ENCODE assay signal across 26 cellular contexts in genomic region chr15:53527996-53528395, GRCh38.
"Had no signal": no experiment of that assay in that cellular context is flagged by ENCODE, and none has a peak within 500 bp of the region (broad histone marks: within the 10 kb centered on the region; RNA-seq: fewer than 3 reads in every experiment).

No MANE protein-coding gene starts in this region.

- ATAC-seq: activated T-helper 17 cell treated with anti-CD3 and anti-CD28 coated beads, Interleukin-2, amount 50 U/mL, for 72 hours; K562 had no signal

- H3K27ac ChIP-seq: brain microvascular endothelial cell, cardiac muscle cell, Peyer's patch, RWPE1, SJCRH30, VCaP had no signal

- H3K9me3 ChIP-seq: Peyer's patch, SJCRH30, SK-N-SH had no signal

- H3K27me3 ChIP-seq: brain microvascular endothelial cell, cardiac muscle cell, Peyer's patch, SJCRH30 had no signal

- DNase-seq: activated CD4-positive, alpha-beta memory T cell treated with anti-CD3 and anti-CD28 coated beads for 36 hours; activated CD4-positive, alpha-beta T cell treated with anti-CD3 and anti-CD28 coated beads, Interleukin-2, amount 10 ng/mL, durations not matched to agents 7 days and 5 days; activated CD4-positive, CD25-positive, alpha-beta regulatory T cell; activated CD8-positive, alpha-beta memory T cell treated with anti-CD3 and anti-CD28 coated beads for 24 hours; activated gamma-delta T cell; activated naive CD4-positive, alpha-beta T cell treated with anti-CD3 and anti-CD28 coated beads, Interleukin-2, amount 10 ng/mL, durations not matched to agents 7 days and 5 days; activated naive CD8-positive, alpha-beta T cell treated with anti-CD3 and anti-CD28 coated beads for 36 hours; activated T-cell treated with anti-CD3 and anti-CD28 coated beads, Interleukin-2, amount 50 U/mL, for 48 hours; brain microvascular endothelial cell; Karpas-422; NCI-H1105 treated with DMSO at 0.1 percent for 48 hours; NCI-H1436 treated with DMSO at 0.1 percent for 48 hours; NCI-H187; NCI-H226; NCI-H774; NK-92 treated with Interleukin-12 subunit alpha and Interleukin-12 subunit beta, amount 100 ng/mL, for 24 hours; Peyer's patch; Right ventricle myocardium superior; SJCRH30; SK-N-SH; T-helper 1 cell had no signal

- H3K36me3 ChIP-seq: brain microvascular endothelial cell, cardiac muscle cell, Peyer's patch, SJCRH30 had no signal

- H3K4me2 ChIP-seq: SK-N-SH had no signal

- H3K4me1 ChIP-seq: Peyer's patch, SJCRH30 had no signal

- FAIRE-seq: K562 had no signal

- H3K4me3 ChIP-seq: cardiac muscle cell, K562, Peyer's patch, SJCRH30 had no signal

- H3K9ac ChIP-seq: SK-N-SH had no signal
